1 cellular context compared by ENCODE assay signal in genomic region chr6:110815260-110816109, GRCh38.
TF ChIP-seq lines count a peak whose summit lies in the region.

Gene CDK19, minus strand, starts transcription at chr6:110815469. Its CDS starts 333 bp downstream, at chr6:110815136.

TF ChIP-seq in HepG2, 621 proteins besides CTCF, POLR2A, EP300 and RAD21 (continued from another document and continues in another):
- TF ChIP-seq ZFP36 (IDR thresholded peaks at IDR 0.05; ENCODE audit: borderline replicate concordance, low read depth, low read length, partially characterized antibody) (no peak), FOSL1 (CRISPR knock-in tag; IDR thresholded peaks at IDR 0.05; ENCODE audit: borderline replicate concordance) (no peak), ZNF510 (CRISPR knock-in tag; IDR thresholded peaks at IDR 0.05; ENCODE audit: low read depth) (no peak; the same call in 1 of the 2 replicates), HMGA1 (CRISPR knock-in tag; conservative IDR thresholded peaks at IDR 0.05) (no peak), ZFP91 (CRISPR knock-in tag; IDR thresholded peaks at IDR 0.05; ENCODE audit: borderline replicate concordance) (peak; percentile 89), ZNF589 (CRISPR knock-in tag; conservative IDR thresholded peaks at IDR 0.05) (0 out of 2 replicates have a peak, but pooled peaks have one; percentile 13), TFDP2 (CRISPR knock-in tag; IDR thresholded peaks at IDR 0.05) (peak; percentile 24; the same call in 1 of the 2 replicates), ZSCAN22 (CRISPR knock-in tag; IDR thresholded peaks at IDR 0.05) (no peak), PHB2 (IDR thresholded peaks at IDR 0.05; ENCODE audit: partially characterized antibody) (no peak), TCF7 (IDR thresholded peaks at IDR 0.05; ENCODE audit: low read depth) (no peak), ATAD3A (CRISPR knock-in tag; IDR thresholded peaks at IDR 0.05) (no peak), TFAP4 (IDR thresholded peaks at IDR 0.05; ENCODE audit: borderline replicate concordance, low read depth) (no peak), GPN1 (CRISPR knock-in tag; IDR thresholded peaks at IDR 0.05; ENCODE audit: borderline replicate concordance) (no peak), SAP130 (CRISPR knock-in tag; IDR thresholded peaks at IDR 0.05; ENCODE audit: low read depth) (peak; percentile 91), ZNF512B (CRISPR knock-in tag; IDR thresholded peaks at IDR 0.05; ENCODE audit: borderline replicate concordance) (peak; percentile 84; the same call in 1 of the 2 replicates), AHR (CRISPR knock-in tag; IDR thresholded peaks at IDR 0.05) (no peak; the same call in 1 of the 2 replicates), KLF12 (CRISPR knock-in tag; IDR thresholded peaks at IDR 0.05; ENCODE audit: borderline replicate concordance) (no peak), HOXA9 (CRISPR knock-in tag; IDR thresholded peaks at IDR 0.05; ENCODE audit: borderline replicate concordance) (no peak), HCFC1 (IDR thresholded peaks at IDR 0.05; ENCODE audit: low read depth, low read length) (peak; percentile 81), ZNF512 (CRISPR knock-in tag; IDR thresholded peaks at IDR 0.05) (no peak), SIN3A (IDR thresholded peaks at IDR 0.05; ENCODE audit: borderline replicate concordance, low read depth, low read length) (peak; percentile 65; the same call in 1 of the 2 replicates), ZNF614 (CRISPR knock-in tag; IDR thresholded peaks at IDR 0.05; ENCODE audit: borderline replicate concordance) (peak; percentile 55; the same call in 1 of the 2 replicates), ZNF75D (CRISPR knock-in tag; IDR thresholded peaks at IDR 0.05; ENCODE audit: borderline replicate concordance) (no peak), AKAP8 (CRISPR knock-in tag; IDR thresholded peaks at IDR 0.05) (peak; percentile 61; the same call in 1 of the 2 replicates), NAIF1 (CRISPR knock-in tag; IDR thresholded peaks at IDR 0.05; ENCODE audit: borderline replicate concordance) (no peak; the same call in 1 of the 2 replicates), ZBTB2 (CRISPR knock-in tag; IDR thresholded peaks at IDR 0.05; ENCODE audit: low read depth) (peak; percentile 44; the same call in 1 of the 2 replicates), ZNF687 (CRISPR knock-in tag; IDR thresholded peaks at IDR 0.05) (peak; percentile 89), SOX6 (IDR thresholded peaks at IDR 0.05) (no peak), SOX6 (CRISPR knock-in tag; IDR thresholded peaks at IDR 0.05) (peak; percentile 76), ELF1 (CRISPR knock-in tag; IDR thresholded peaks at IDR 0.05) (peak; percentile 85), PAXIP1 (CRISPR knock-in tag; conservative IDR thresholded peaks at IDR 0.05) (peak; percentile 75), SP5 (CRISPR knock-in tag; IDR thresholded peaks at IDR 0.05; ENCODE audit: borderline replicate concordance, low read depth) (peak; percentile 44), ZNF597 (CRISPR knock-in tag; IDR thresholded peaks at IDR 0.05) (no peak), FOXO1 (CRISPR knock-in tag; IDR thresholded peaks at IDR 0.05) (peak; percentile 61), MAFK (conservative IDR thresholded peaks at IDR 0.05 in 1 of 2, IDR thresholded peaks at IDR 0.05 in 1 of 2; ENCODE audit: low read length in 2 of 2) (peak; percentile 92 to 96), ZNF607 (CRISPR knock-in tag; IDR thresholded peaks at IDR 0.05; ENCODE audit: borderline replicate concordance) (peak; percentile 60; the same call in 1 of the 2 replicates), ZNF136 (CRISPR knock-in tag; IDR thresholded peaks at IDR 0.05; ENCODE audit: low read depth) (peak; percentile 62; the same call in 1 of the 2 replicates), ZSCAN30 (CRISPR knock-in tag; IDR thresholded peaks at IDR 0.05) (no peak; the same call in 1 of the 2 replicates), KLF15 (CRISPR knock-in tag; IDR thresholded peaks at IDR 0.05; ENCODE audit: borderline replicate concordance) (no peak), PRPF4 (IDR thresholded peaks at IDR 0.05; ENCODE audit: low read depth, low read length, poor library complexity, severe bottlenecking) (peak; percentile 27), IKZF1 (IDR thresholded peaks at IDR 0.05) (no peak), ONECUT2 (CRISPR knock-in tag; IDR thresholded peaks at IDR 0.05) (no peak), PITX1 (CRISPR knock-in tag; IDR thresholded peaks at IDR 0.05) (peak; percentile 61; the same call in 1 of the 2 replicates)
